In genomic region chr19:13817615-13818371, GRCh38 we compare ENCODE assay signal across 1 cellular context.
TF ChIP-seq lines count a peak whose summit lies in the region.

No MANE protein-coding gene starts in this region.

TF ChIP-seq in SK-N-SH treated with all-trans-retinoic acid at 6 μM for 48 hours, 23 proteins besides CTCF, POLR2A, EP300 and RAD21 (continued from another document):
- TF ChIP-seq TSHZ2 (CRISPR knock-in tag; IDR thresholded peaks at IDR 0.05) = no peak
- no peak for TF ChIP-seq ZNF565 (CRISPR knock-in tag; conservative IDR thresholded peaks at IDR 0.05; ENCODE audit: low read depth)
- TF ChIP-seq BACH2 (CRISPR knock-in tag; IDR thresholded peaks at IDR 0.05; ENCODE audit: borderline replicate concordance) = no peak
- no peak for TF ChIP-seq CSRNP3 (CRISPR knock-in tag; IDR thresholded peaks at IDR 0.05)
- TF ChIP-seq ARNTL (CRISPR knock-in tag; IDR thresholded peaks at IDR 0.05; ENCODE audit: borderline replicate concordance, low read depth) = no peak
- TF ChIP-seq ESRRG (CRISPR knock-in tag; IDR thresholded peaks at IDR 0.05) = no peak
- TF ChIP-seq SNAI2 (CRISPR knock-in tag; IDR thresholded peaks at IDR 0.05) = no peak
- no peak for TF ChIP-seq TCF4 (CRISPR knock-in tag; IDR thresholded peaks at IDR 0.05; ENCODE audit: borderline replicate concordance)
